In genomic region chr11:126861796-126862195, GRCh38 we compare ENCODE assay signal across 22 cellular contexts.
DNase-seq lines count a peak whose midpoint lies in the region; ATAC-seq and TF ChIP-seq lines count a peak whose summit lies in the region.
"Had no signal": no experiment of that assay in that cellular context is flagged by ENCODE, and none has a peak within 500 bp of the region (broad histone marks: within the 10 kb centered on the region; RNA-seq: fewer than 3 reads in every experiment).

No MANE protein-coding gene starts in this region.

- no peak overlapping the region for H3K4me3 ChIP-seq in KMS-11 (IDR thresholded peaks at IDR 0.05; ENCODE audit: insufficient read depth, low read depth, low read length)
- H3K4me3 ChIP-seq in endodermal cell (ENCODE audit: low read length): no peak overlapping the region
- no peak overlapping the region for H3K4me3 ChIP-seq in thyroid gland (replicated peaks in 1 of 3)
- no peak overlapping the region for H3K4me3 ChIP-seq in CD8-positive, alpha-beta T cell (ENCODE audit: low read depth, low read length)
- H3K4me3 ChIP-seq: BLaER1, GM12878, GM23338 had no signal

- 89 to 92% methylated on average over 4 to 7 of the region's 7 CpGs for WGBS in endodermal cell (ENCODE audit: insufficient coverage in 1 of 2, insufficient read length in 1 of 2), 2 experiments
- 38 to 45% methylated on average over 7 of the region's 7 CpGs for WGBS in thyroid gland, 2 donors

- no peak for TF ChIP-seq POLR2A in thyroid gland (IDR thresholded peaks at IDR 0.05)

- H3K9me3 ChIP-seq in endodermal cell (ENCODE audit: control insufficient read depth, low read length) (no peaks in the 10 kb centered on the region), thyroid gland (no peaks in the 10 kb centered on the region)
- no peaks in the 10 kb centered on the region for H3K9me3 ChIP-seq in CD8-positive, alpha-beta T cell (ENCODE audit: low read length)
- H3K9me3 ChIP-seq: BLaER1 had no signal

- peaks cover 14% of the 10 kb centered on the region for H3K4me1 ChIP-seq in KMS-11 (ENCODE audit: low read depth, poor library complexity, severe bottlenecking)
- peaks cover 4% of the 10 kb centered on the region for H3K4me1 ChIP-seq in endodermal cell (ENCODE audit: control insufficient read depth, insufficient read depth, low read length)
- no peaks in the 10 kb centered on the region for H3K4me1 ChIP-seq in thyroid gland
- no peaks in the 10 kb centered on the region for H3K4me1 ChIP-seq in CD8-positive, alpha-beta T cell (ENCODE audit: insufficient read depth, low read length)
- H3K4me1 ChIP-seq: BLaER1 had no signal

- no peaks in the 10 kb centered on the region for H3K9me3 Mint-ChIP-seq in endodermal cell
- H3K9me3 Mint-ChIP-seq in CD8-positive, alpha-beta T cell: no peaks in the 10 kb centered on the region
- H3K9me3 Mint-ChIP-seq: CD4-positive, alpha-beta T cell; GM23338; H9 had no signal

- H2AFZ ChIP-seq in KMS-11 (ENCODE audit: low read depth): no peak overlapping the region
- H2AFZ ChIP-seq: GM23338 had no signal

- no peaks in the 10 kb centered on the region for H3K79me2 ChIP-seq in KMS-11 (ENCODE audit: insufficient read depth, low read depth)

- H3K4me1 Mint-ChIP-seq in endodermal cell: peaks cover 15% of the 10 kb centered on the region
- no peaks in the 10 kb centered on the region for H3K4me1 Mint-ChIP-seq in CD8-positive, alpha-beta T cell (ENCODE audit: low read depth)
- H3K4me1 Mint-ChIP-seq: B cell had no signal

- no peaks in the 10 kb centered on the region for H4K20me1 ChIP-seq in KMS-11 (ENCODE audit: insufficient read depth)
- H4K20me1 ChIP-seq: BLaER1 had no signal

- H3K4me2 ChIP-seq in KMS-11: peak overlapping the region; percentile 25; the same call in 1 of the 2 replicates
- H3K4me2 ChIP-seq: BLaER1, GM23338 had no signal

- no peak overlapping the region for H3K9ac ChIP-seq in KMS-11
- H3K9ac ChIP-seq in endodermal cell (ENCODE audit: extremely low read depth, low read length, poor library complexity, severe bottlenecking): no peak overlapping the region
- H3K9ac ChIP-seq: BLaER1 had no signal

- H3K27ac Mint-ChIP-seq in endodermal cell: no peak overlapping the region
- no peak overlapping the region for H3K27ac Mint-ChIP-seq in CD8-positive, alpha-beta T cell
- H3K27ac Mint-ChIP-seq: B cell; CD4-positive, alpha-beta T cell; GM23338 had no signal

- no peaks in the 10 kb centered on the region for H3K36me3 ChIP-seq in KMS-11 (ENCODE audit: insufficient read depth)
- H3K36me3 ChIP-seq in endodermal cell (ENCODE audit: control insufficient read depth, insufficient read depth, low read length): no peaks in the 10 kb centered on the region
- no peaks in the 10 kb centered on the region for H3K36me3 ChIP-seq in thyroid gland
- no peaks in the 10 kb centered on the region for H3K36me3 ChIP-seq in CD8-positive, alpha-beta T cell (ENCODE audit: insufficient read depth, low read length)
- H3K36me3 ChIP-seq: BLaER1 had no signal

- DNase-seq in NCI-H2029 treated with DMSO at 0.1 percent for 48 hours (lab: John Stamatoyannopoulos, UW): peak; percentile 1
- no peak for DNase-seq in NCI-H2029 (lab: John Stamatoyannopoulos, UW)
- DNase-seq in endodermal cell: peak; percentile 30
- peak; percentile 42 to 68 for DNase-seq in thyroid gland
- no peak for DNase-seq in CD8-positive, alpha-beta T cell
- DNase-seq: Calu3; CD4-positive, alpha-beta T cell; COR-L47; DMS53; EL; GDM1; H9 had no signal

- H3K36me3 Mint-ChIP-seq in endodermal cell (ENCODE audit: low read depth): no peaks in the 10 kb centered on the region
- no peaks in the 10 kb centered on the region for H3K36me3 Mint-ChIP-seq in CD8-positive, alpha-beta T cell

- intact Hi-C loops in thyroid gland (cut with DNase I): loop anchor here (10.0 kb wide), 1 partner anchor 137 kb away; no protein-coding TSS in a partner anchor
- intact Hi-C loops in CD8-positive, alpha-beta T cell (cut with DNase I, micrococcal nuclease): no loop called here

- no peak for ATAC-seq in HG03045 (IDR thresholded peaks at IDR 0.05; ENCODE audit: unreplicated experiment)
- ATAC-seq in CD8-positive, alpha-beta T cell: no peak
- ATAC-seq in GM21825 (IDR thresholded peaks at IDR 0.05; ENCODE audit: unreplicated experiment): no peak
- ATAC-seq: GM12878, HCT116 had no signal

- POLR2A ChIA-PET in CD8-positive, alpha-beta T cell (lab: Charles Lee): no interaction called here

- no peak overlapping the region for H3K4me3 Mint-ChIP-seq in endodermal cell
- H3K4me3 Mint-ChIP-seq in CD8-positive, alpha-beta T cell: no peak overlapping the region
- H3K4me3 Mint-ChIP-seq: B cell; CD4-positive, alpha-beta T cell; GM23338; H9 had no signal

- no peak for TF ChIP-seq CTCF in KMS-11 (conservative IDR thresholded peaks at IDR 0.05; ENCODE audit: low read depth, low read length)
- no peak for TF ChIP-seq CTCF in endodermal cell (conservative IDR thresholded peaks at IDR 0.05)
- no peak for TF ChIP-seq CTCF in thyroid gland (IDR thresholded peaks at IDR 0.05)
- no peak for TF ChIP-seq CTCF in CD8-positive, alpha-beta T cell (IDR thresholded peaks at IDR 0.05)

- peaks cover 23% of the 10 kb centered on the region for H3K27me3 Mint-ChIP-seq in endodermal cell (ENCODE audit: insufficient read depth)
- peaks cover 2% of the 10 kb centered on the region for H3K27me3 Mint-ChIP-seq in CD8-positive, alpha-beta T cell (ENCODE audit: low read depth)

- no peak overlapping the region for H3K27ac ChIP-seq in KMS-11
- H3K27ac ChIP-seq in endodermal cell (ENCODE audit: low read depth, low read length): no peak overlapping the region
- H3K27ac ChIP-seq in thyroid gland: no peak overlapping the region
- H3K27ac ChIP-seq in CD8-positive, alpha-beta T cell (ENCODE audit: low read depth, low read length): no peak overlapping the region
- H3K27ac ChIP-seq: 22Rv1, BLaER1, C4-2B had no signal

- CTCF ChIA-PET in CD8-positive, alpha-beta T cell (lab: Charles Lee): interaction anchor here (0.5 to 1.2 kb wide), 2 partner anchors 18 to 381 kb away, joined by 3 read pairs; no protein-coding TSS in a partner anchor

- no peaks in the 10 kb centered on the region for H3K27me3 ChIP-seq in KMS-11 (ENCODE audit: insufficient read depth, low read depth)
- peaks cover 45% of the 10 kb centered on the region for H3K27me3 ChIP-seq in endodermal cell (ENCODE audit: control insufficient read depth, insufficient read depth, low read length, poor library complexity, severe bottlenecking)
- no peaks in the 10 kb centered on the region for H3K27me3 ChIP-seq in thyroid gland
- H3K27me3 ChIP-seq in CD8-positive, alpha-beta T cell (ENCODE audit: insufficient read depth, low read length): no peaks in the 10 kb centered on the region
- H3K27me3 ChIP-seq: BLaER1 had no signal

Comparison
In these comparisons a context has a peak if more than half of its experiments do, and no peak if none do; other contexts are left out.
1. DNase-seq: peak in NCI-H2029 treated with DMSO at 0.1 percent for 48 hours (single experiment), endodermal cell (single experiment) and thyroid gland (2 of 2); none in NCI-H2029 (single experiment) and CD8-positive, alpha-beta T cell (0 of 7).